1 cellular context compared by ENCODE assay signal in genomic region chr2:241880311-241881073, GRCh38.
TF ChIP-seq lines count a peak whose summit lies in the region.

No MANE protein-coding gene starts in this region.

TF ChIP-seq in WTC11, 78 proteins besides CTCF, POLR2A, EP300 and RAD21 (continued from another document):
- TF ChIP-seq ZNF512 (CRISPR knock-in tag; IDR thresholded peaks at IDR 0.05; ENCODE audit: borderline replicate concordance), result no peak
- no peak for TF ChIP-seq ZNF219 (CRISPR knock-in tag; IDR thresholded peaks at IDR 0.05; ENCODE audit: borderline replicate concordance)
- TF ChIP-seq ZNF416 (CRISPR knock-in tag; IDR thresholded peaks at IDR 0.05), result no peak
- TF ChIP-seq SMAD4 (CRISPR knock-in tag; IDR thresholded peaks at IDR 0.05), result no peak
- no peak for TF ChIP-seq HMGA2 (CRISPR knock-in tag; IDR thresholded peaks at IDR 0.05)
- TF ChIP-seq ERG (CRISPR knock-in tag; IDR thresholded peaks at IDR 0.05), result no peak
- TF ChIP-seq ZSCAN18 (CRISPR knock-in tag; IDR thresholded peaks at IDR 0.05), result no peak
- TF ChIP-seq STAT6 (CRISPR knock-in tag; conservative IDR thresholded peaks at IDR 0.05; ENCODE audit: low read depth), result no peak
- TF ChIP-seq ZNF281 (CRISPR knock-in tag; IDR thresholded peaks at IDR 0.05), result no peak
TF ChIP-seq in WTC11: peak in this region for 0.
